16 cellular contexts compared by ENCODE assay signal in the genomic region with DNA sequence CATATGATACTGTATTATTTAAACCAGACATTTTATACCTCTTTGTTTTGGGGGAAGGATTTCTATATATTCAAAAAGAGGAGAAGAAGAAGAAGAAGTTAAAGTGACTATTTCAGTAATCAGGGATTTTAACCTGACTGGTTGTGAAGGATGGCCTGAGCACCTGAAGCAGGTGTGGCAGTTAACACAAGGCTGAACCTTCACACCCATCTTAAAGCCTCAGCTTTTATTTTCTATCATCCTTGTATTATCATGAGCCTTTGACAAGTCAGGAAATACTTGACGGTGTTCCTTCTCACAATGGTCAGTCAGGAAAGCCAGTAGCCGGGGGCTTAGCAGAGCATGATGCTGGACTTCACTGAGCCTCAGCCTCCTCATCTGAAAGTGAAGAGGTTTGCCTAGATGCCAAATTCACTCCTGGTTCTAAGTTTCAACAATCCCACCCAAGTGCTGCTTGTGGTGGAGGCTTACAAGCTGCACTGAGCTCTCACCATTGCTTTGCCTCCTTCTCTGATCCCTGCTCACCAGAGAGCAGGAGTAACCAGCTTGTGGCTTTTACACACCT.
DNase-seq lines count a peak whose midpoint lies in the region; ATAC-seq and TF ChIP-seq lines count a peak whose summit lies in the region.
"Had no signal": no experiment of that assay in that cellular context is flagged by ENCODE, and none has a peak within 500 bp of the region (broad histone marks: within the 10 kb centered on the region; RNA-seq: fewer than 3 reads in every experiment).

No MANE protein-coding gene starts in this region.

- H3K27me3 Mint-ChIP-seq in osteocyte (ENCODE audit: unreplicated experiment): no peaks in the 10 kb centered on the region
- H3K27me3 Mint-ChIP-seq: CD4-positive, CD25-positive, alpha-beta regulatory T cell had no signal

- intact Hi-C loops in prostate gland (cut with DNase I): loop anchor here (2.0 to 10.0 kb wide), 2 partner anchors 116 to 648 kb away; a partner anchor contains a TSS

- H3K9me3 ChIP-seq in SJSA1 (replicated peaks) (no peaks in the 10 kb centered on the region), esophagus (ENCODE audit: control insufficient read depth in 2 of 2, insufficient read depth in 1 of 2, low read depth in 1 of 2, low read length in 1 of 2) (no peaks in the 10 kb centered on the region), prostate gland (no peaks in the 10 kb centered on the region)
- H3K9me3 ChIP-seq: right atrium auricular region had no signal

- TF ChIP-seq POLR2A in prostate gland (IDR thresholded peaks at IDR 0.05): no peak

- H3K4me3 Mint-ChIP-seq in osteocyte (ENCODE audit: unreplicated experiment): no peak overlapping the region
- H3K4me3 Mint-ChIP-seq: CD4-positive, CD25-positive, alpha-beta regulatory T cell had no signal

- H3K4me1 Mint-ChIP-seq in osteocyte (ENCODE audit: unreplicated experiment): peaks cover 87% of the 10 kb centered on the region

- H3K27ac ChIP-seq in SJSA1: peak overlapping the region; percentile 83
- peak overlapping the region; percentile 72 to 91 for H3K27ac ChIP-seq in esophagus (ENCODE audit: low read depth in 2 of 2, low read length in 1 of 2)
- H3K27ac ChIP-seq in prostate gland: no peak overlapping the region
- H3K27ac ChIP-seq: KMS-11, right atrium auricular region had no signal

- H3K36me3 Mint-ChIP-seq in osteocyte (ENCODE audit: unreplicated experiment): no peaks in the 10 kb centered on the region

- DNase-seq in Caki2 (ENCODE audit: low read depth) (peak; percentile 37), SJSA1 (ENCODE audit: low read depth in 1 of 2, low spot score in 2 of 2) (peak in 1 of 2 experiments; percentile 33), osteocyte (ENCODE audit: extremely low spot score, unreplicated experiment) (no peak), NAMALWA (ENCODE audit: low spot score) (no peak), prostate gland (ENCODE audit: low spot score) (no peak)
- DNase-seq: activated naive CD4-positive, alpha-beta T cell treated with anti-CD3 and anti-CD28 coated beads, Interleukin-2, amount 50 U/mL, for 16 hours; CD4-positive, CD25-positive, alpha-beta regulatory T cell; NCI-H1048; NCI-H2029; NCI-H446; nucleus accumbens had no signal

- H3K27ac Mint-ChIP-seq in osteocyte (ENCODE audit: unreplicated experiment): peak overlapping the region; percentile 87
- H3K27ac Mint-ChIP-seq: CD4-positive, CD25-positive, alpha-beta regulatory T cell had no signal

- H3K9me3 Mint-ChIP-seq in osteocyte (ENCODE audit: unreplicated experiment): no peaks in the 10 kb centered on the region

- no peaks in the 10 kb centered on the region for H3K36me3 ChIP-seq in SJSA1
- no peaks in the 10 kb centered on the region for H3K36me3 ChIP-seq in esophagus (ENCODE audit: control insufficient read depth in 2 of 2, insufficient read depth in 2 of 2, low read length in 1 of 2)
- H3K36me3 ChIP-seq in prostate gland: no peaks in the 10 kb centered on the region
- H3K36me3 ChIP-seq: right atrium auricular region had no signal

- WGBS in esophagus, 2 donors: 55 to 75% methylated on average over 2 of the region's 2 CpGs
- 93% methylated on average over 2 of the region's 2 CpGs for WGBS in prostate gland

- TF ChIP-seq CTCF in osteocyte (IDR thresholded peaks at IDR 0.05): no peak
- TF ChIP-seq CTCF in prostate gland (IDR thresholded peaks at IDR 0.05): no peak

- H3K27me3 ChIP-seq in SJSA1 (replicated peaks) (no peaks in the 10 kb centered on the region), esophagus (ENCODE audit: control insufficient read depth in 1 of 2, insufficient read depth in 2 of 2, low read length in 2 of 2) (no peaks in the 10 kb centered on the region), prostate gland (replicated peaks; ENCODE audit: insufficient read depth) (no peaks in the 10 kb centered on the region)
- H3K27me3 ChIP-seq: right atrium auricular region had no signal

- in situ Hi-C loops in Caki2 (cut with HindIII; ENCODE audit: low pct_unique_long_range_greater_than_20kb, low sequenced_read_pairs): no loop called here

- H3K4me1 ChIP-seq in SJSA1 (replicated peaks) (peaks cover 63% of the 10 kb centered on the region), esophagus (ENCODE audit: control insufficient read depth in 2 of 2, insufficient read depth in 2 of 2, low read length in 1 of 2) (peaks cover 0 to 3% of the 10 kb centered on the region in 2 donors), prostate gland (replicated peaks) (no peaks in the 10 kb centered on the region)

- H3K4me3 ChIP-seq in SJSA1 (no peak overlapping the region), esophagus (ENCODE audit: low read depth in 1 of 2, low read length in 2 of 2) (no peak overlapping the region), prostate gland (no peak overlapping the region)
- H3K4me3 ChIP-seq: right atrium auricular region had no signal

- ATAC-seq in activated CD4-positive, CD25-positive, alpha-beta regulatory T cell treated with anti-CD3 and anti-CD28 coated beads, Interleukin-2, amount 50 U/mL, for 24 hours: no peak
- no peak for ATAC-seq in HG02973 (IDR thresholded peaks at IDR 0.05; ENCODE audit: unreplicated experiment)

Comparison
In these comparisons a context has a peak if more than half of its experiments do, and no peak if none do; other contexts are left out.
1. H3K27ac ChIP-seq: peak in SJSA1 (single experiment) and esophagus (2 of 2); none in prostate gland (0 of 2).